Comparison of ENCODE assay signal across 7 cellular contexts in the genomic region with DNA sequence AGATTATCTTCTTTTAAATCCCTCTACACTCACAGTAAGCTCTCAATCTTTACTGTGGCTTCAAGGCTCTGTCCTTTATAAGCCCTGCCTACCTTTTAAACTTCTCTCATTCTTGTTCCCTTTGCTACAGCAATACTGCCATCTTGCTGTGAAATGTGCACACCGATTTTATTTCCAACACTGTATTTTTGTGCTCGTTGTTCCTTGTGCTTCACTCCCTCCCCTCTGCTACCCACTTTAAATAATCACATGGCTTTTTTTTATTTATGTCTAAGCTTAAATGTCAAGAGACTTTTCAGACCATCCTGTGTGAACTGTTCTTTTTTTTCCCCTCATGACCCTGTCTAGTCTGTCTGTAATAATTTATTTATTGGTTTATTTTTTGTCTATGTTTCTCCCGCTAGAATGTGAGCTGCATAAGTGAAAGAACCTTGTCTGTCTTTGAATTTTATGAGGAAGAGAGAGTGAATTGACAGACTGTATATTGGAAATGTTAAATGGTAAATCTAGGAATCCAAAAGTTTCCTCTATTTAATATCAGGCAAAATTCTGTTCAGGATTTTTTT. TPM values are rescaled to one million over a fixed set of nuclear protein-coding genes. Genes with fewer than 3 reads are reported as not detected.
A peak's percentile ranks its signal among the peaks of the same experiment; 100 is the strongest.
DNase-seq lines count a peak whose midpoint lies in the region; ATAC-seq and TF ChIP-seq lines count a peak whose summit lies in the region.

No MANE protein-coding gene starts in this region.

- H3K4me3 Mint-ChIP-seq in glutamatergic neuron (ENCODE audit: unreplicated experiment): no peak overlapping the region

- POLR2A ChIA-PET in PC-9 (lab: Charles Lee; ENCODE audit: unreplicated experiment): interaction anchor here (0.6 to 0.7 kb wide), 2 partner anchors 128 to 138 kb away, joined by 3 to 4 read pairs; no protein-coding TSS in a partner anchor

- CTCF ChIA-PET in PC-9 (lab: Charles Lee): interaction anchor here (0.6 to 1.4 kb wide), 9 partner anchors 121 to 912 kb away, joined by 3 to 7 read pairs (median 4); partner anchors contain the start of gene RWDD3

- H3K27me3 Mint-ChIP-seq in glutamatergic neuron (ENCODE audit: unreplicated experiment): peaks cover 1% of the 10 kb centered on the region

- H3K27me3 ChIP-seq in PC-9 (ENCODE audit: insufficient read depth, low read depth) (no peaks in the 10 kb centered on the region), endocrine pancreas (ENCODE audit: control insufficient read depth, insufficient read depth, low read length) (no peaks in the 10 kb centered on the region)

- H3K4me1 ChIP-seq in PC-9 (replicated peaks; ENCODE audit: insufficient read depth) (peaks cover 5% of the 10 kb centered on the region), endocrine pancreas (ENCODE audit: control insufficient read depth, insufficient read depth, low read length) (peaks cover 14% of the 10 kb centered on the region)

- H3K4me1 Mint-ChIP-seq in glutamatergic neuron (ENCODE audit: low read depth, unreplicated experiment): no peaks in the 10 kb centered on the region

- intact Hi-C loops in PC-9 (cut with micrococcal nuclease; ENCODE audit: unreplicated experiment): loop anchor here (1.0 to 5.0 kb wide), 5 partner anchors 128 to 562 kb away; partner anchors contain the start of gene ARHGAP29

- no TSS peak for BruUV-seq in PC-9 (replicated peaks; lab: Mats Ljungman, UMichigan)

- no peak overlapping the region for H3K4me2 ChIP-seq in PC-9

- ATAC-seq in HG02938 (IDR thresholded peaks at IDR 0.05; ENCODE audit: unreplicated experiment) (peak; percentile 65), HG03025 (IDR thresholded peaks at IDR 0.05; ENCODE audit: low FRiP score, unreplicated experiment) (no peak)

- no peaks in the 10 kb centered on the region for H4K20me1 ChIP-seq in PC-9 (ENCODE audit: insufficient read depth)

- H3K9me2 ChIP-seq in PC-9 (ENCODE audit: insufficient read depth): no peaks in the 10 kb centered on the region

- H3K9me3 Mint-ChIP-seq in glutamatergic neuron (ENCODE audit: unreplicated experiment): peaks cover 2% of the 10 kb centered on the region

- DNase-seq in EL (peak; percentile 51), PC-9 (peak; percentile 29 to 67), mucosa of gallbladder (ENCODE audit: low spot score) (peak; percentile 18), glutamatergic neuron (no peak)

- no peak overlapping the region for H2AFZ ChIP-seq in PC-9

- peaks cover 14% of the 10 kb centered on the region; the same call in 1 of the 2 replicates for H3F3A ChIP-seq in PC-9 (ENCODE audit: insufficient read depth, low read depth)

- H3K36me3 Mint-ChIP-seq in glutamatergic neuron (ENCODE audit: unreplicated experiment): peaks cover 16% of the 10 kb centered on the region

- H3K36me3 ChIP-seq in PC-9 (ENCODE audit: low read depth) (peaks cover 32% of the 10 kb centered on the region; the same call in 1 of the 2 replicates), endocrine pancreas (ENCODE audit: control insufficient read depth, insufficient read depth, low read length) (no peaks in the 10 kb centered on the region)

- peak; percentile 86 for TF ChIP-seq CTCF in PC-9 (conservative IDR thresholded peaks at IDR 0.05)
- no peak for TF ChIP-seq CTCF in glutamatergic neuron (IDR thresholded peaks at IDR 0.05; ENCODE audit: partially characterized antibody, unreplicated experiment)

- no peak overlapping the region for H3K4me3 ChIP-seq in PC-9
- no peak overlapping the region for H3K4me3 ChIP-seq in endocrine pancreas (ENCODE audit: control insufficient read depth, insufficient read depth, low read length)

- peak overlapping the region; percentile 11; the same call in 1 of the 2 replicates for H3K27ac ChIP-seq in PC-9

- H3K9me3 ChIP-seq in PC-9 (ENCODE audit: insufficient read depth, low read depth): no peaks in the 10 kb centered on the region; the same call in 1 of the 2 replicates
- no peaks in the 10 kb centered on the region for H3K9me3 ChIP-seq in endocrine pancreas (ENCODE audit: control insufficient read depth, low read length)

- H3K79me2 ChIP-seq in PC-9 (ENCODE audit: low read depth): no peaks in the 10 kb centered on the region

- H3K27ac Mint-ChIP-seq in glutamatergic neuron (ENCODE audit: unreplicated experiment): no peak overlapping the region

- peak overlapping the region; percentile 4 for H3K9ac ChIP-seq in endocrine pancreas (ENCODE audit: control insufficient read depth, insufficient read depth, low read length)

RNA-seq across cellular contexts. Expression of gene ABCD3, which starts 45.7 kb away (rescaled TPM):
- total RNA-seq in PC-9 (2021) (41.7 and 51.6 TPM in 2 replicates), mucosa of gallbladder (102 TPM), glutamatergic neuron (ENCODE audit: unreplicated experiment) (26.0 TPM)
